Comparison of ENCODE assay signal across 8 cellular contexts in genomic region chr13:76885203-76886004, GRCh38. TPM values are rescaled to one million over a fixed set of nuclear protein-coding genes. Genes with fewer than 3 reads are reported as not detected.
DNase-seq lines count a peak whose midpoint lies in the region; ATAC-seq, FAIRE-seq and TF ChIP-seq lines count a peak whose summit lies in the region.

No MANE protein-coding gene starts in this region.

- H3K27ac ChIP-seq in Karpas-422 (ENCODE audit: low read length): no peak overlapping the region
- no peak overlapping the region for H3K27ac ChIP-seq in astrocyte (ENCODE audit: low read depth, low read length)
- H3K27ac ChIP-seq in sigmoid colon: peak overlapping the region; percentile 89 to 90 (median 90)

- H3K4me3 Mint-ChIP-seq in T-helper 1 cell treated with Interleukin-12 subunit alpha and Interleukin-12 subunit beta and Interleukin-4 antibody, amounts not matched to agents 30 μg/mL and 1 μg/mL, for 36 hours: peak overlapping the region; percentile 83
- H3K4me3 Mint-ChIP-seq in astrocyte (ENCODE audit: unreplicated experiment): peak overlapping the region; percentile 84

- peaks cover 42% of the 10 kb centered on the region for H3K27me3 Mint-ChIP-seq in T-helper 1 cell treated with Interleukin-12 subunit alpha and Interleukin-12 subunit beta and Interleukin-4 antibody, amounts not matched to agents 30 μg/mL and 1 μg/mL, for 36 hours (ENCODE audit: low read depth)
- H3K27me3 Mint-ChIP-seq in astrocyte (ENCODE audit: low read depth, unreplicated experiment): peaks cover 12% of the 10 kb centered on the region

- no peaks in the 10 kb centered on the region for H3K9me3 ChIP-seq in Karpas-422 (ENCODE audit: low read length)
- no peaks in the 10 kb centered on the region for H3K9me3 ChIP-seq in astrocyte (ENCODE audit: insufficient read depth, low read depth, low read length)
- H3K9me3 ChIP-seq in sigmoid colon: no peaks in the 10 kb centered on the region

- no peaks in the 10 kb centered on the region for H3K9me3 Mint-ChIP-seq in T-helper 1 cell treated with Interleukin-12 subunit alpha and Interleukin-12 subunit beta and Interleukin-4 antibody, amounts not matched to agents 30 μg/mL and 1 μg/mL, for 36 hours
- H3K9me3 Mint-ChIP-seq in astrocyte (ENCODE audit: unreplicated experiment): peaks cover 4% of the 10 kb centered on the region

- H3K9me2 ChIP-seq in Karpas-422 (replicated peaks; ENCODE audit: insufficient read depth, low read length): no peaks in the 10 kb centered on the region

- 0% methylated on average over 94 of the region's 94 CpGs for WGBS in sigmoid colon, 2 donors

- TF ChIP-seq EP300 in sigmoid colon (IDR thresholded peaks at IDR 0.05): no peak

- peaks cover 23% of the 10 kb centered on the region for H3K4me1 Mint-ChIP-seq in T-helper 1 cell treated with Interleukin-12 subunit alpha and Interleukin-12 subunit beta and Interleukin-4 antibody, amounts not matched to agents 30 μg/mL and 1 μg/mL, for 36 hours (ENCODE audit: low read depth)
- peaks cover 14% of the 10 kb centered on the region for H3K4me1 Mint-ChIP-seq in astrocyte (ENCODE audit: low read depth, unreplicated experiment)

- DNase-seq in GDM1 (lab: John Stamatoyannopoulos, UW): peak; percentile 74
- DNase-seq in Karpas-422: peak; percentile 77
- peak; percentile 57 for DNase-seq in astrocyte (ENCODE audit: low read depth)
- peak in 43 of 51 donors; percentile 12 to 74 (median 46) for DNase-seq in hypothalamus (lab: John Stamatoyannopoulos, UW)
- DNase-seq in sigmoid colon: peak; percentile 90
- no peak for DNase-seq in COLO829 (ENCODE audit: low spot score)

- peak; percentile 44 for ATAC-seq in GM21737 (IDR thresholded peaks at IDR 0.05; ENCODE audit: unreplicated experiment)

- H3K9ac ChIP-seq in Karpas-422 (ENCODE audit: low read length) (peak overlapping the region; percentile 72), astrocyte (ENCODE audit: low read length) (peak overlapping the region; percentile 56)

- H3K79me2 ChIP-seq in Karpas-422 (ENCODE audit: low read length) (no peaks in the 10 kb centered on the region), astrocyte (ENCODE audit: insufficient read depth, low read length) (no peaks in the 10 kb centered on the region)

- TF ChIP-seq CTCF in astrocyte (IDR thresholded peaks at IDR 0.05; ENCODE audit: insufficient read depth, low read depth, low read length) (no peak), sigmoid colon (IDR thresholded peaks at IDR 0.05) (peak; percentile 23 to 37 (median 36))

- H3K36me3 ChIP-seq in Karpas-422 (ENCODE audit: insufficient read depth, low read length): no peaks in the 10 kb centered on the region
- H3K36me3 ChIP-seq in astrocyte (ENCODE audit: insufficient read depth, low read length): no peaks in the 10 kb centered on the region
- no peaks in the 10 kb centered on the region for H3K36me3 ChIP-seq in sigmoid colon

- H2AFZ ChIP-seq in Karpas-422 (ENCODE audit: low read length) (peak overlapping the region; percentile 98), astrocyte (ENCODE audit: low read depth, low read length) (peak overlapping the region; percentile 89)

- H4K20me1 ChIP-seq in Karpas-422 (ENCODE audit: insufficient read depth, low read depth, low read length) (no peaks in the 10 kb centered on the region), astrocyte (ENCODE audit: insufficient read depth, low read length) (no peaks in the 10 kb centered on the region)

- peak in 1 of 2 donors; percentile 9 for TF ChIP-seq POLR2A in sigmoid colon (IDR thresholded peaks at IDR 0.05)

- peak overlapping the region; percentile 56 for H3K27ac Mint-ChIP-seq in T-helper 1 cell treated with Interleukin-12 subunit alpha and Interleukin-12 subunit beta and Interleukin-4 antibody, amounts not matched to agents 30 μg/mL and 1 μg/mL, for 36 hours
- H3K27ac Mint-ChIP-seq in astrocyte (ENCODE audit: unreplicated experiment): no peak overlapping the region

- H3K4me1 ChIP-seq in Karpas-422 (ENCODE audit: low read length): peaks cover 16% of the 10 kb centered on the region
- H3K4me1 ChIP-seq in astrocyte (ENCODE audit: insufficient read depth, low read length): peaks cover 12% of the 10 kb centered on the region
- H3K4me1 ChIP-seq in sigmoid colon: peaks cover 0 to 43% (median 19%) of the 10 kb centered on the region in 4 donors

- intact Hi-C loops in sigmoid colon (cut with DNase I): loop anchor here (2.0 to 5.0 kb wide), 3 partner anchors 107 to 1013 kb away; partner anchors contain the start of gene CLN5

- peak overlapping the region; percentile 76 for H3K4me3 ChIP-seq in Karpas-422 (ENCODE audit: low read length)
- peak overlapping the region; percentile 60 for H3K4me3 ChIP-seq in astrocyte (ENCODE audit: insufficient read depth, low read depth, low read length)
- H3K4me3 ChIP-seq in sigmoid colon: peak overlapping the region; percentile 61 to 75 (median 71)

- no peak for FAIRE-seq in astrocyte (lab: Jason Lieb, UNC)

- no peaks in the 10 kb centered on the region for H3K27me3 ChIP-seq in Karpas-422 (ENCODE audit: low read length)
- peaks cover 3% of the 10 kb centered on the region for H3K27me3 ChIP-seq in astrocyte (ENCODE audit: insufficient read depth, low read length)
- no peaks in the 10 kb centered on the region for H3K27me3 ChIP-seq in sigmoid colon

- H3K36me3 Mint-ChIP-seq in T-helper 1 cell treated with Interleukin-12 subunit alpha and Interleukin-12 subunit beta and Interleukin-4 antibody, amounts not matched to agents 30 μg/mL and 1 μg/mL, for 36 hours (ENCODE audit: low read depth): peaks cover 2% of the 10 kb centered on the region
- no peaks in the 10 kb centered on the region for H3K36me3 Mint-ChIP-seq in astrocyte (ENCODE audit: low read depth, unreplicated experiment)

- H3K4me2 ChIP-seq in Karpas-422 (ENCODE audit: low read depth, low read length, poor library complexity, severe bottlenecking) (peak overlapping the region; percentile 91), astrocyte (ENCODE audit: low read length) (peak overlapping the region; percentile 88)

RNA-seq across cellular contexts. Expression of gene KCTD12, which starts 0.8 kb away (rescaled TPM):
- 1.0 and 1.7 TPM in 2 replicates for total RNA-seq in Karpas-422 (2014; rRNA removed; shearing (Covaris generic); ENCODE audit: low replicate concordance)
- total RNA-seq in astrocyte (13.0 and 13.7 TPM in 2 replicates), sigmoid colon (100 to 1,000 TPM in 2 of 4 donors, 10 to 100 TPM in 2; 77.3 to 129 (median 97.5) TPM)
- 10 to 100 TPM; 14.8 to 22.6 (median 19.8) TPM for polyA plus RNA-seq in sigmoid colon

Comparison
In these comparisons a context has a peak if more than half of its experiments do, and no peak if none do; other contexts are left out.
1. H3K27ac ChIP-seq: peak in sigmoid colon (4 of 4); none in Karpas-422 (single experiment) and astrocyte (single experiment).
2. Peak in every context shown above with its lines, with median percentiles within 50 percentile points of each other: H3K4me3 ChIP-seq.